ENCODE assay signal across 8 cellular contexts in the genomic region with DNA sequence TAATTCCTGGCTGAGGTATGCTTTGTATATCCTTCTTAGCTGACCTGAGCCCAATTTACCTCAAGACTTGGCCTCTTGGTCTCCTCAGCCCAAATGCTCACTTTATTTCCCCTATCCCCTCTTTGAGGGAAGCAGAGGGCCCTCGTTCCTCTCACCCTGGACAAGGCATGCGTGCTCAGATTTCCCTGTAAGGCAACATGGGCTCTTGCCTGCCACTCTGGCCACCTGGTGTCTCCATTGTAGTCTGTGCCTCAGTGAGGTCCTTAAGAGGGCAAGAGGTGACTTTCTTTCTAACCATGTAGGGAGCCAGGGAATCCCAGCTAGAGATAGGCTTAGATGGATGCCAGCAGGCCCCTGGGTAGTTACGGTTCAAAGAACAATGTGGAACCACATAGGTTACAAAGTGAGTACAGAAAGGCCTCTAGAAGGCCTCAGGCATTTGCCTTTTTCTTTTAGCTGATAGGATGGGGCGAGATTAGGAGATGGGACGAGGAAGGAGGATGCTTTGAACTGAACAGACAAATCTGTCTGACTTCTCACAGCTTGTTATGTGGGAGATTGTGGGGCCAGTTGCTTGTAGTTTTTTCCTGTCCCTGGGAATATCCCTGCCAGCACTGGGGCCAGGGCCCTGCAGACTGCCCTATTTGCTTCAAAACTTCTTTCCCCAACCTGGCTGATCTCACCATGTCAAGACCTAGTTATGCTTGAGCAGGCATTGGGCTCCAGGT. TPM values are rescaled to one million over a fixed set of nuclear protein-coding genes. Genes with fewer than 3 reads are reported as not detected.
A peak's percentile ranks its signal among the peaks of the same experiment; 100 is the strongest.
DNase-seq lines count a peak whose midpoint lies in the region; ATAC-seq and TF ChIP-seq lines count a peak whose summit lies in the region.

No MANE protein-coding gene starts in this region.

- H3K4me3 ChIP-seq in BLaER1 treated with 17β-estradiol and CSF1 and Interleukin-3, amounts not matched to agents 10 nM and 100 nM: peak overlapping the region; percentile 75 to 95 (median 88)
- peak overlapping the region; percentile 94 for H3K4me3 ChIP-seq in LNCaP clone FGC (ENCODE audit: low read depth, low read length)
- peak overlapping the region; percentile 91 for H3K4me3 ChIP-seq in coronary artery

- H3K9me3 ChIP-seq in BLaER1 treated with 17β-estradiol and CSF1 and Interleukin-3, amounts not matched to agents 10 nM and 100 nM (replicated peaks in 1 of 11): no peaks in the 10 kb centered on the region

- H3K27me3 Mint-ChIP-seq in natural killer cell treated with Interleukin-12 subunit alpha and Interleukin-12 subunit beta and Interleukin-15 and Interleukin-18, amount 100 ng/mL, for 72 hours: no peaks in the 10 kb centered on the region

- DNase-seq in LNCaP clone FGC (ENCODE audit: low read depth): no peak
- no peak for DNase-seq in coronary artery (ENCODE audit: low spot score)
- DNase-seq in natural killer cell treated with Interleukin-12 subunit alpha and Interleukin-12 subunit beta and Interleukin-15 and Interleukin-18, amount 100 ng/mL, for 72 hours (ENCODE audit: low spot score): no peak
- no peak for DNase-seq in CD1c-positive myeloid dendritic cell (ENCODE audit: extremely low spot score)

- peaks cover 27% of the 10 kb centered on the region in 2 donors for H3K4me1 Mint-ChIP-seq in natural killer cell treated with Interleukin-12 subunit alpha and Interleukin-12 subunit beta and Interleukin-15 and Interleukin-18, amount 100 ng/mL, for 72 hours (ENCODE audit: low read depth in 2 of 2)

- peak overlapping the region; percentile 91 to 98 (median 96) for H3K27ac ChIP-seq in BLaER1 treated with 17β-estradiol and CSF1 and Interleukin-3, amounts not matched to agents 10 nM and 100 nM
- peak overlapping the region; percentile 96 to 97 for H3K27ac ChIP-seq in coronary artery

- H3K36me3 Mint-ChIP-seq in natural killer cell treated with Interleukin-12 subunit alpha and Interleukin-12 subunit beta and Interleukin-15 and Interleukin-18, amount 100 ng/mL, for 72 hours: no peaks in the 10 kb centered on the region

- H3K9me3 Mint-ChIP-seq in natural killer cell treated with Interleukin-12 subunit alpha and Interleukin-12 subunit beta and Interleukin-15 and Interleukin-18, amount 100 ng/mL, for 72 hours: no peaks in the 10 kb centered on the region

- H3K4me2 ChIP-seq in BLaER1 treated with 17β-estradiol and CSF1 and Interleukin-3, amounts not matched to agents 10 nM and 100 nM: peak overlapping the region; percentile 74 to 96 (median 87)

- no peaks in the 10 kb centered on the region; a peak in 1 of 22 replicates for H4K20me1 ChIP-seq in BLaER1 treated with 17β-estradiol and CSF1 and Interleukin-3, amounts not matched to agents 10 nM and 100 nM

- H3K27ac Mint-ChIP-seq in natural killer cell treated with Interleukin-12 subunit alpha and Interleukin-12 subunit beta and Interleukin-15 and Interleukin-18, amount 100 ng/mL, for 72 hours: peak overlapping the region; percentile 91 to 99

- no peak for TF ChIP-seq CTCF in LNCaP clone FGC (IDR thresholded peaks at IDR 0.05; ENCODE audit: control insufficient read depth, extremely low read depth, insufficient read depth)
- no peak for TF ChIP-seq CTCF in coronary artery (IDR thresholded peaks at IDR 0.05)

- no peak for ATAC-seq in natural killer cell treated with Interleukin-12 subunit alpha and Interleukin-12 subunit beta and Interleukin-15 and Interleukin-18, amount 100 ng/mL, for 72 hours
- ATAC-seq in HG02610 (IDR thresholded peaks at IDR 0.05; ENCODE audit: unreplicated experiment) (no peak), GM21390 (IDR thresholded peaks at IDR 0.05; ENCODE audit: unreplicated experiment) (no peak), GM18861 (IDR thresholded peaks at IDR 0.05; ENCODE audit: unreplicated experiment) (no peak)

- no peaks in the 10 kb centered on the region for H3K27me3 ChIP-seq in BLaER1 treated with 17β-estradiol and CSF1 and Interleukin-3, amounts not matched to agents 10 nM and 100 nM

- H3K36me3 ChIP-seq in BLaER1 treated with 17β-estradiol and CSF1 and Interleukin-3, amounts not matched to agents 10 nM and 100 nM: peaks cover 0 to 11% (median 5%) of the 10 kb centered on the region in 11 experiments; a peak in 16 of 22 replicates

- H3K9ac ChIP-seq in BLaER1 treated with 17β-estradiol and CSF1 and Interleukin-3, amounts not matched to agents 10 nM and 100 nM: peak overlapping the region; percentile 93 to 99 (median 97)

- H3K4me1 ChIP-seq in BLaER1 treated with 17β-estradiol and CSF1 and Interleukin-3, amounts not matched to agents 10 nM and 100 nM: peaks cover 31 to 44% (median 40%) of the 10 kb centered on the region in 10 experiments

- H3K4me3 Mint-ChIP-seq in natural killer cell treated with Interleukin-12 subunit alpha and Interleukin-12 subunit beta and Interleukin-15 and Interleukin-18, amount 100 ng/mL, for 72 hours: peak overlapping the region; percentile 95

RNA-seq across cellular contexts. Expression of gene INTS14, which starts 1.1 kb away (rescaled TPM):
- 10 to 100 TPM; 51.1 to 51.3 TPM for total RNA-seq in natural killer cell treated with Interleukin-12 subunit alpha and Interleukin-12 subunit beta and Interleukin-15 and Interleukin-18, amount 100 ng/mL, for 72 hours

RNA-seq across cellular contexts. Expression of gene SLC24A1, which starts 9.7 kb away (rescaled TPM):
- 1 to 10 TPM; 2.9 to 6.6 TPM for total RNA-seq in natural killer cell treated with Interleukin-12 subunit alpha and Interleukin-12 subunit beta and Interleukin-15 and Interleukin-18, amount 100 ng/mL, for 72 hours
